8 cellular contexts compared by ENCODE assay signal in the genomic region with DNA sequence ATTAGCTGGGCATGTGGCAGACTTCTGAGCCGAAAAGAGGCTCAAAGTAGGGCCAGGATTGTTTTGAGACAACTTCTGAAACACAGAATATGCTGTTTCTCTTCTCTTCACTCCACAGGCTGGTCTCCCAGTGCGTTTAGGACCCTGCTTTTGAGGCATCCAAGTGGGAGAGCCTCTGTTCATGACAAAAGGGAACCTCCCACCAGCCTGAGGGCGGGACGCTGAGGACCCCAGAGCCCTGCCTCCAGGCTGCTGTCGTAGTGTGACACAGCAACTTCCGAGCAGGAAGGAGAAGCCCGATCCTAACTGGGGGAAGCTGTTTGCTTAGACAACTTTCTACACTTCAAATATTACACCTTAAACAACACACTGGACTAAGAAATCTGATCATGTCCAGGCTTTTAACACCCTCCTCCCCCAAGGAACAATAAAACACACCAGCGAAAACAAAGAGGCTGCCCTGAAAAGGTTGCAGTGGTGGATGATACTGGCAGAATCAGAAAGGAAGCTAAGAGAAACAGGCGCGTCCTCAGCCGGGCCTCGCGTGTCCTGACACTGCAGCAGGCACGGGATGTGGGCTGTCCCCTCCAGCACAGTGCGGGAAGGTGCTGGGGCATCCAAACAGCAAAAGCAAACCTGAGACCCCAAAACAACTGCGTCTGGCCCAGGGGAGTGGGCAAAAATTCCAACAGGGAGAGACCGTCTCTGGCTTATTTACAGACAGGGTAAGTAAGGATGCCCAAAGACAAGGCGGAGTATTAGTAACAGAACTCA. TPM values are rescaled to one million over a fixed set of nuclear protein-coding genes. Genes with fewer than 3 reads are reported as not detected.
DNase-seq lines count a peak whose midpoint lies in the region; ATAC-seq lines count a peak whose summit lies in the region.

No MANE protein-coding gene starts in this region.

- H3K27ac ChIP-seq in caudate nucleus (ENCODE audit: low read depth, low read length) = peak overlapping the region; percentile 82

- peak overlapping the region; percentile 66 for H3K4me3 ChIP-seq in Jurkat, Clone E6-1 (ENCODE audit: low read length)

- peak; percentile 56 for ATAC-seq in GM21737 (IDR thresholded peaks at IDR 0.05; ENCODE audit: unreplicated experiment)

- DNase-seq in GDM1 (lab: John Stamatoyannopoulos, UW) = peak; percentile 73
- peak; percentile 75 for DNase-seq in Jurkat, Clone E6-1 (ENCODE audit: low read depth, low spot score)
- DNase-seq in SW 1271 (lab: John Stamatoyannopoulos, UW) = peak; percentile 63 to 82
- DNase-seq in caudate nucleus (lab: John Stamatoyannopoulos, UW) = peak in 24 of 61 donors; percentile 3 to 59 (median 29)
- peak; percentile 83 for DNase-seq in iris pigment epithelial cell (ENCODE audit: low read depth)
- peak; percentile 38 for DNase-seq in stimulated activated CD4-positive, alpha-beta T cell treated with anti-CD3 and anti-CD28 coated beads, Interleukin-12 subunit alpha, Interleukin-12 subunit beta, amount 100 ng/mL, for 4 hours
- no peak for DNase-seq in cerebellar nuclear complex (lab: John Stamatoyannopoulos, UW)

RNA-seq across cellular contexts. Expression of gene SERTAD2, which starts 9.3 kb away (rescaled TPM):
- 15.4 TPM for polyA plus RNA-seq in Jurkat, Clone E6-1 (2012; ENCODE audit: insufficient read depth, insufficient read length)

Comparison
In these comparisons a context has a peak if more than half of its experiments do, and no peak if none do; other contexts are left out.
1. DNase-seq: peak in GDM1 (single experiment), Jurkat, Clone E6-1 (single experiment), SW 1271 (2 of 2), iris pigment epithelial cell (single experiment) and stimulated activated CD4-positive, alpha-beta T cell treated with anti-CD3 and anti-CD28 coated beads, Interleukin-12 subunit alpha, Interleukin-12 subunit beta, amount 100 ng/mL, for 4 hours (single experiment); none in cerebellar nuclear complex (0 of 2).